Comparison of ENCODE assay signal across 8 cellular contexts in the genomic region with DNA sequence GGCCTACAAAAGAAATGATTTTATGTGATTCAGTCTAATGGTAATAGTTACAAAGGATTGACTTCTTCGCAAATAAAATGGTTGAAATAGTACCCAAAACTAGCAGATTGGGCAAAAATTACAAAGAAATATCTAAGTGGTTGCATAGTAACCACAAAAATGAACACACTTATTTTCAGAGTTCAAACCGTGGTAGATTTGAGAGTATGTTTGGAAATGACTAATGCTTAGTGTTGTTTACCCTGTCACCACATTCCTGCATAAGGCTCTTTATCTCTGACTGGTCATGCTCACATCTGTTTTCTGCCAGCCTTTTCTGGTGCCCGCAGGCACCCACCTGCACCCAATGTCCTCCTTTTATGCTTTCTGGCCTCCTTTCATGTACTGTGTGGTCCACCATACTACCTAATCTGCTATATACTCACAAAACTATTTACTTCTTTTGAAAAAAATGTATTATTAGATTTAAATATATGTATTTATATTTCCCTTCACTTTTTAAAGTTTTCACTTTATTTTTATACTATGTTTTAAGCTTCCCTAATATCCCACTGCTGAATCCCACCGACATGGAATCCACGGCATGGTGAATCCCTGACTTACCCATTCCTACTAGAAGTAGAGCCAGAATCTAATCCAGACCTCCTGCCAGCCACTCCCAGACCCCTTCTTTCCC. TPM values are rescaled to one million over a fixed set of nuclear protein-coding genes. Genes with fewer than 3 reads are reported as not detected.
DNase-seq lines count a peak whose midpoint lies in the region; ATAC-seq and TF ChIP-seq lines count a peak whose summit lies in the region.

No MANE protein-coding gene starts in this region.

- peak; percentile 52 for DNase-seq in activated naive CD4-positive, alpha-beta T cell treated with Interleukin-2 at 50 U/mL for 16 hours
- no peak for DNase-seq in activated naive CD4-positive, alpha-beta T cell (lab: John Stamatoyannopoulos, UW)
- DNase-seq in PC-9, result peak; percentile 63 to 82
- DNase-seq in chondrocyte (ENCODE audit: low spot score), result no peak
- DNase-seq in spleen, result peak; percentile 40
- DNase-seq in inferior parietal cortex (ENCODE audit: extremely low spot score), result no peak
- no peak for DNase-seq in activated CD4-positive, CD25-positive, alpha-beta regulatory T cell treated with anti-CD3 and anti-CD28 coated beads, Interleukin-2, amount 50 U/mL, for 72 hours

- H3K36me3 ChIP-seq in PC-9 (ENCODE audit: low read depth) (no peaks in the 10 kb centered on the region), spleen (peaks cover 0 to 32% (median 0%) of the 10 kb centered on the region in 6 donors)

- H3K4me3 Mint-ChIP-seq in chondrocyte (ENCODE audit: unreplicated experiment), result no peak overlapping the region

- H3K79me2 ChIP-seq in PC-9 (ENCODE audit: low read depth), result no peaks in the 10 kb centered on the region

- 60 to 66% (median 65%) methylated on average over 5 of the region's 5 CpGs for WGBS in spleen, 5 donors

- peaks cover 33% of the 10 kb centered on the region for H3K4me1 Mint-ChIP-seq in chondrocyte (ENCODE audit: low read depth)

- TF ChIP-seq CTCF in PC-9 (conservative IDR thresholded peaks at IDR 0.05) (no peak), chondrocyte (IDR thresholded peaks at IDR 0.05) (no peak), spleen (IDR thresholded peaks at IDR 0.05 in 8 of 11, conservative IDR thresholded peaks at IDR 0.05 in 3 of 11) (no peak)

- H3K9me3 ChIP-seq in PC-9 (ENCODE audit: insufficient read depth, low read depth), result 0 out of 2 replicates have a peak, but pooled peaks cover 10% of the 10 kb centered on the region
- H3K9me3 ChIP-seq in spleen, result no peaks in the 10 kb centered on the region

- no peak overlapping the region for H3K4me3 ChIP-seq in PC-9
- peak overlapping the region in 1 of 8 donors; percentile 2 for H3K4me3 ChIP-seq in spleen

- no peak overlapping the region for H2AFZ ChIP-seq in PC-9

- no peaks in the 10 kb centered on the region for H3K9me3 Mint-ChIP-seq in chondrocyte (ENCODE audit: low read depth)

- H3K27me3 ChIP-seq in PC-9 (ENCODE audit: insufficient read depth, low read depth) (no peaks in the 10 kb centered on the region), spleen (replicated peaks in 1 of 7) (no peaks in the 10 kb centered on the region)

- no peak for TF ChIP-seq POLR2A in spleen (IDR thresholded peaks at IDR 0.05)

- H3K27me3 Mint-ChIP-seq in chondrocyte (ENCODE audit: low read depth), result no peaks in the 10 kb centered on the region

- ATAC-seq in HG02938 (IDR thresholded peaks at IDR 0.05; ENCODE audit: unreplicated experiment), result peak; percentile 90

- BruUV-seq in PC-9 (replicated peaks; lab: Mats Ljungman, UMichigan), result TSS peak; percentile 55

- H4K20me1 ChIP-seq in PC-9 (ENCODE audit: insufficient read depth), result no peaks in the 10 kb centered on the region

- CTCF ChIA-PET in PC-9 (lab: Charles Lee), result interaction anchor here (1.0 kb wide), 1 partner anchor 17 kb away, joined by 3 read pairs; no protein-coding TSS in a partner anchor

- H3K4me1 ChIP-seq in PC-9 (replicated peaks; ENCODE audit: insufficient read depth) (peaks cover 25% of the 10 kb centered on the region), spleen (peaks cover 27 to 100% (median 95%) of the 10 kb centered on the region in 6 donors)

- intact Hi-C loops in PC-9 (cut with micrococcal nuclease; ENCODE audit: unreplicated experiment) (loop anchor here (1.0 kb wide), 2 partner anchors 12 to 31 kb away; no protein-coding TSS in a partner anchor), spleen (cut with DNase I; ENCODE audit: low total_unique reads) (no loop called here)

- H3K27ac ChIP-seq in PC-9 (peak overlapping the region; percentile 36), spleen (peak overlapping the region in 7 of 8 donors; percentile 37 to 91 (median 67))

- H3F3A ChIP-seq in PC-9 (ENCODE audit: insufficient read depth, low read depth), result peaks cover 13% of the 10 kb centered on the region; the same call in 1 of the 2 replicates

- H3K9me2 ChIP-seq in PC-9 (ENCODE audit: insufficient read depth), result no peaks in the 10 kb centered on the region

- no peak overlapping the region for H3K4me2 ChIP-seq in PC-9

- peak overlapping the region; percentile 88 for H3K27ac Mint-ChIP-seq in chondrocyte (ENCODE audit: unreplicated experiment)

- POLR2A ChIA-PET in PC-9 (lab: Charles Lee; ENCODE audit: unreplicated experiment), result interaction anchor here (0.6 kb wide), 1 partner anchor 1071 kb away, joined by 4 read pairs; no protein-coding TSS in a partner anchor

- H3K36me3 Mint-ChIP-seq in chondrocyte (ENCODE audit: low read depth), result no peaks in the 10 kb centered on the region

RNA-seq across cellular contexts. Expression of gene PTPRC, which starts 30.3 kb away (rescaled TPM):
- total RNA-seq in PC-9 (2021), result 0.58 and 0.79 TPM in 2 replicates
- not detected in 3 replicates for total RNA-seq in chondrocyte
- 100 to 1,000 TPM; 439 to 716 (median 526) TPM for total RNA-seq in spleen
- 10 to 100 TPM; 79.2 to 99.3 (median 92.4) TPM for polyA plus RNA-seq in spleen

Comparison
In these comparisons a context has a peak if more than half of its experiments do, and no peak if none do; other contexts are left out.
1. DNase-seq: peak in activated naive CD4-positive, alpha-beta T cell treated with Interleukin-2 at 50 U/mL for 16 hours (single experiment), PC-9 (2 of 2) and spleen (single experiment); none in activated naive CD4-positive, alpha-beta T cell (0 of 4), chondrocyte (single experiment), inferior parietal cortex (single experiment) and activated CD4-positive, CD25-positive, alpha-beta regulatory T cell treated with anti-CD3 and anti-CD28 coated beads, Interleukin-2, amount 50 U/mL, for 72 hours (single experiment).
2. RNA of gene PTPRC, which starts 30.3 kb away (total RNA-seq): 439 to 716 TPM in spleen; 0.58 to 0.79 TPM in PC-9 and not detected in chondrocyte; every median in the first group is over 100 times any median in the second.